ENCODE assay signal across 25 cellular contexts in the genomic region with DNA sequence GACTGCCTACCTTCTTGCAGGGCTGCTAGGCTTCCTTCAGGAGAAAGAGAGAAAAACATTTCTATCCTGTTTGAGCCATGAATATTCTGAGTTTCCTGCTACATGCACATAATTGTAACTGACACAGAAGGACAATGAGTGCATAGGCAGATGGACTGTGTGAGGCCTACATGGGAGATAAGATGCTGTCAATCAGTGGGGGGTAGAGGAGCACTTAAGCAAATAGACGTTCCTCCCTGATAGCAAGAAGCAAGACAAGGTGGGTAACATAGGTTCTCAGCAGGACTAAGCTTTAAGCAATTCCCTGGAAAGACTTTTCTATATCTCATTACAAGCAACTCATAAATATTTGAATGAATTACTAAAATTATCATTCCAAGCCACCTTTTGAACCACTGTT.
"Had no signal": no experiment of that assay in that cellular context is flagged by ENCODE, and none has a peak within 500 bp of the region (broad histone marks: within the 10 kb centered on the region; RNA-seq: fewer than 3 reads in every experiment).

No MANE protein-coding gene starts in this region.

- DNase-seq: activated CD4-positive, alpha-beta T cell treated with anti-CD3 and anti-CD28 coated beads for 4 hours; activated CD4-positive, alpha-beta T cell treated with anti-CD3 and anti-CD28 coated beads, Interleukin-2, amount 50 U/mL, for 4 hours; activated gamma-delta T cell; activated naive CD4-positive, alpha-beta T cell treated with anti-CD3 and anti-CD28 coated beads, Interleukin-2, amount 10 ng/mL, durations not matched to agents 7 days and 5 days; amniotic stem cell; brain microvascular endothelial cell; caudate nucleus; dermis blood vessel endothelial cell; effector CD8-positive, alpha-beta T cell; foreskin fibroblast; head of caudate nucleus; natural killer cell; stimulated activated CD4-positive, alpha-beta T cell treated with anti-CD3 and anti-CD28 coated beads, Interleukin-15, amount 100 ng/mL, for 24 hours; stimulated activated CD4-positive, alpha-beta T cell treated with anti-CD3 and anti-CD28 coated beads, Interleukin-2, amount 100 ng/mL, for 24 hours; stimulated activated naive CD4-positive, alpha-beta T cell; SW 1271; T-helper 9 cell; tibial artery; upper lobe of right lung had no signal

- H3K9me3 ChIP-seq: right atrium auricular region, suprapubic skin, tibial artery, upper lobe of right lung had no signal

- H3K4me1 ChIP-seq: right atrium auricular region, suprapubic skin, tibial artery, upper lobe of right lung had no signal

- H3K27me3 Mint-ChIP-seq: activated naive CD4-positive, alpha-beta T cell treated with anti-CD3 and anti-CD28 coated beads, Interleukin-2, amount 10 ng/mL, durations not matched to agents 7 days and 5 days; memory B cell had no signal

- H3K27ac Mint-ChIP-seq: activated T-helper 1 cell treated with anti-CD3 and anti-CD28 coated beads, Interleukin-12 subunit alpha, Interleukin-12 subunit beta, Interleukin-2, Interleukin-4 antibody, amounts not matched to agents 30 ng/mL and 10 ng/mL and 1 ng/mL, durations not matched to agents 14 hours and 24 hours and 36 hours; memory B cell; T-helper 1 cell treated with Interleukin-12 subunit alpha and Interleukin-12 subunit beta and Interleukin-4 antibody, amounts not matched to agents 30 μg/mL and 1 μg/mL, for 36 hours had no signal

- H3K27ac ChIP-seq: brain microvascular endothelial cell, right atrium auricular region, suprapubic skin, tibial artery, upper lobe of right lung had no signal

- H3K4me3 Mint-ChIP-seq: activated naive CD4-positive, alpha-beta T cell treated with anti-CD3 and anti-CD28 coated beads, Interleukin-2, amount 10 ng/mL, durations not matched to agents 7 days and 5 days; activated T-helper 1 cell treated with anti-CD3 and anti-CD28 coated beads, Interleukin-12 subunit alpha, Interleukin-12 subunit beta, Interleukin-2, Interleukin-4 antibody, amounts not matched to agents 30 ng/mL and 10 ng/mL and 1 ng/mL, durations not matched to agents 14 hours and 24 hours and 36 hours; memory B cell; natural killer cell; T-helper 1 cell treated with Interleukin-12 subunit alpha and Interleukin-12 subunit beta and Interleukin-4 antibody, amounts not matched to agents 30 μg/mL and 1 μg/mL, for 36 hours had no signal

- H3K4me3 ChIP-seq: right atrium auricular region, suprapubic skin, tibial artery, upper lobe of right lung had no signal

- ATAC-seq: esophagus mucosa, natural killer cell, upper lobe of right lung had no signal

- H3K27me3 ChIP-seq: brain microvascular endothelial cell, right atrium auricular region, suprapubic skin, tibial artery, upper lobe of right lung had no signal

- H3K9me3 Mint-ChIP-seq: activated naive CD4-positive, alpha-beta T cell treated with anti-CD3 and anti-CD28 coated beads, Interleukin-2, amount 10 ng/mL, durations not matched to agents 7 days and 5 days; activated T-helper 1 cell treated with anti-CD3 and anti-CD28 coated beads, Interleukin-12 subunit alpha, Interleukin-12 subunit beta, Interleukin-2, Interleukin-4 antibody, amounts not matched to agents 30 ng/mL and 10 ng/mL and 1 ng/mL, durations not matched to agents 14 hours and 24 hours and 36 hours; memory B cell; T-helper 1 cell treated with Interleukin-12 subunit alpha and Interleukin-12 subunit beta and Interleukin-4 antibody, amounts not matched to agents 30 μg/mL and 1 μg/mL, for 36 hours had no signal
